Comparison of ENCODE assay signal across 18 cellular contexts in genomic region chr10:44931621-44932337, GRCh38. TPM values are rescaled to one million over a fixed set of nuclear protein-coding genes. Genes with fewer than 3 reads are reported as not detected.
DNase-seq lines count a peak whose midpoint lies in the region; ATAC-seq and TF ChIP-seq lines count a peak whose summit lies in the region.
"Had no signal": no experiment of that assay in that cellular context is flagged by ENCODE, and none has a peak within 500 bp of the region (broad histone marks: within the 10 kb centered on the region; RNA-seq: fewer than 3 reads in every experiment).

No MANE protein-coding gene starts in this region.

- H2BK120ac ChIP-seq in neuronal stem cell (ENCODE audit: low read depth, low read length) = no peak overlapping the region

- H3K4me3 Mint-ChIP-seq in activated CD8-positive, alpha-beta memory T cell treated with anti-CD3 and anti-CD28 coated beads, Interleukin-2, amount 10 ng/mL, durations not matched to agents 7 days and 5 days = no peak overlapping the region
- no peak overlapping the region for H3K4me3 Mint-ChIP-seq in activated T-helper 2 cell treated with anti-CD3 and anti-CD28 coated beads, Interferon-gamma antibody, Interleukin-2, Interleukin-4, amounts not matched to agents 10 μg/mL and 5 μg/mL and 100 μg/mL, durations not matched to agents 14 hours and 24 hours and 36 hours (ENCODE audit: low read depth)
- H3K4me3 Mint-ChIP-seq: CD8-positive, alpha-beta memory T cell had no signal

- H3K36me3 ChIP-seq in adipocyte (ENCODE audit: control insufficient read depth, insufficient read depth, low read length, severe bottlenecking) = no peaks in the 10 kb centered on the region
- H3K36me3 ChIP-seq in neuronal stem cell (replicated peaks in 1 of 2; ENCODE audit: control insufficient read depth in 2 of 2, insufficient read depth in 2 of 2, low read length in 2 of 2) = no peaks in the 10 kb centered on the region
- H3K36me3 ChIP-seq in tibial nerve = no peaks in the 10 kb centered on the region
- H3K36me3 ChIP-seq: MG63 had no signal

- H2BK15ac ChIP-seq in neuronal stem cell (ENCODE audit: low read length) = peak overlapping the region; percentile 44

- peak overlapping the region; percentile 29 for H3K9ac ChIP-seq in adipocyte (ENCODE audit: low read length)
- H3K9ac ChIP-seq in neuronal stem cell (ENCODE audit: low read depth, low read length, poor library complexity) = no peak overlapping the region

- no peaks in the 10 kb centered on the region for H3K9me3 Mint-ChIP-seq in activated CD8-positive, alpha-beta memory T cell treated with anti-CD3 and anti-CD28 coated beads, Interleukin-2, amount 10 ng/mL, durations not matched to agents 7 days and 5 days (ENCODE audit: low read depth)
- H3K9me3 Mint-ChIP-seq in activated T-helper 2 cell treated with anti-CD3 and anti-CD28 coated beads, Interferon-gamma antibody, Interleukin-2, Interleukin-4, amounts not matched to agents 10 μg/mL and 5 μg/mL and 100 μg/mL, durations not matched to agents 14 hours and 24 hours and 36 hours = no peaks in the 10 kb centered on the region
- H3K9me3 Mint-ChIP-seq: CD8-positive, alpha-beta memory T cell had no signal

- H3K79me1 ChIP-seq in neuronal stem cell (ENCODE audit: low read depth, low read length) = no peaks in the 10 kb centered on the region

- peaks cover 4% of the 10 kb centered on the region for H3K27me3 ChIP-seq in adipocyte (replicated peaks; ENCODE audit: control insufficient read depth, insufficient read depth, low read length)
- H3K27me3 ChIP-seq in neuronal stem cell (ENCODE audit: control insufficient read depth in 3 of 3, insufficient read depth in 3 of 3, low read depth in 1 of 3, low read length in 3 of 3) = peaks cover 0 to 5% (median 0%) of the 10 kb centered on the region in 3 experiments
- no peaks in the 10 kb centered on the region for H3K27me3 ChIP-seq in tibial nerve
- H3K27me3 ChIP-seq: MG63 had no signal

- no peak overlapping the region for H3K4ac ChIP-seq in neuronal stem cell (ENCODE audit: low read length)

- DNase-seq in activated CD8-positive, alpha-beta memory T cell treated with anti-CD3 and anti-CD28 coated beads, Interleukin-2, amount 10 ng/mL, durations not matched to agents 7 days and 5 days = peak; percentile 29
- no peak for DNase-seq in activated CD8-positive, alpha-beta memory T cell treated with anti-CD3 and anti-CD28 coated beads, Interleukin-2, amount 50 U/mL, for 48 hours
- DNase-seq in adipocyte (ENCODE audit: low read depth) (no peak), neuronal stem cell (ENCODE audit: low spot score) (no peak), ureter (ENCODE audit: low spot score) (peak; percentile 28), tibial nerve (ENCODE audit: low spot score in 2 of 2) (no peak), T-helper 9 cell (no peak)
- no peak for DNase-seq in activated T-helper 2 cell treated with anti-CD3 and anti-CD28 coated beads, Interferon-gamma antibody, Interleukin-2, Interleukin-4, amounts not matched to agents 10 μg/mL and 5 μg/mL and 100 μg/mL, durations not matched to agents 14 hours and 24 hours and 36 hours (ENCODE audit: low spot score)
- DNase-seq: 8988T, NCI-H1417 treated with DMSO at 0.1 percent for 48 hours had no signal

- H3K9me3 ChIP-seq in adipocyte (ENCODE audit: control insufficient read depth, low read length) (no peaks in the 10 kb centered on the region), neuronal stem cell (replicated peaks in 1 of 2; ENCODE audit: control insufficient read depth in 2 of 2, insufficient read depth in 1 of 2, low read depth in 1 of 2, low read length in 2 of 2) (peaks cover 0 to 3% of the 10 kb centered on the region in 2 donors), tibial nerve (no peaks in the 10 kb centered on the region)
- H3K9me3 ChIP-seq: MG63 had no signal

- H3K27ac ChIP-seq in neuronal stem cell (replicated peaks; ENCODE audit: low read length) = no peak overlapping the region
- H3K27ac ChIP-seq in tibial nerve = peak overlapping the region in 2 of 4 donors; percentile 80 to 81
- H3K27ac ChIP-seq: C4-2B, PC-9 had no signal

- intact Hi-C loops in activated T-helper 2 cell treated with anti-CD3 and anti-CD28 coated beads, Interferon-gamma antibody, Interleukin-2, Interleukin-4, amounts not matched to agents 10 μg/mL and 5 μg/mL and 100 μg/mL, durations not matched to agents 14 hours and 24 hours and 36 hours (cut with micrococcal nuclease) = loop anchor here (1.0 to 2.0 kb wide), 2 partner anchors 44 to 77 kb away; no protein-coding TSS in a partner anchor

- no peak for TF ChIP-seq CTCF in tibial nerve (IDR thresholded peaks at IDR 0.05)

- H3K4me3 ChIP-seq in adipocyte (ENCODE audit: low read length) = no peak overlapping the region
- no peak overlapping the region for H3K4me3 ChIP-seq in neuronal stem cell (ENCODE audit: low read length in 2 of 2)
- H3K4me3 ChIP-seq in tibial nerve = no peak overlapping the region
- H3K4me3 ChIP-seq: MG63, PC-9 had no signal

- H2AFZ ChIP-seq in neuronal stem cell (ENCODE audit: low read length) = no peak overlapping the region
- H2AFZ ChIP-seq: PC-9 had no signal

- H3K23ac ChIP-seq in neuronal stem cell (ENCODE audit: low read depth, low read length, poor library complexity) = no peak overlapping the region

- no peak for ATAC-seq in activated CD8-positive, alpha-beta memory T cell treated with anti-CD3 and anti-CD28 coated beads, Interleukin-2, amount 10 ng/mL, durations not matched to agents 7 days and 5 days

- no CpG with 5 or more reads among the region's 8 CpGs for WGBS in neuronal stem cell (ENCODE audit: extremely low coverage in 2 of 2, insufficient read length in 2 of 2, insufficient replicate concordance in 1 of 2), 2 donors
- 91% methylated on average over 8 of the region's 8 CpGs for WGBS in tibial nerve, 2 donors

- TF ChIP-seq EP300 in tibial nerve (IDR thresholded peaks at IDR 0.05) = no peak

- H3K14ac ChIP-seq in neuronal stem cell (ENCODE audit: low read length) = no peak overlapping the region

- no peak overlapping the region for H2BK5ac ChIP-seq in neuronal stem cell (ENCODE audit: low read length)

- CTCF ChIA-PET in activated CD8-positive, alpha-beta memory T cell treated with anti-CD3 and anti-CD28 coated beads, Interleukin-2, amount 10 ng/mL, durations not matched to agents 7 days and 5 days (lab: Charles Lee) = interaction anchor here (0.9 to 3.1 kb wide), 15 partner anchors 11 to 332 kb away, joined by 3 to 38 read pairs (median 6); no protein-coding TSS in a partner anchor

- no peak overlapping the region for H4K91ac ChIP-seq in neuronal stem cell (ENCODE audit: low read depth, low read length, poor library complexity)

- H2BK12ac ChIP-seq in neuronal stem cell (ENCODE audit: low read length) = peak overlapping the region; percentile 68

- H2AK5ac ChIP-seq in neuronal stem cell (ENCODE audit: low read depth, low read length) = peak overlapping the region; percentile 65

- H3K4me1 ChIP-seq in adipocyte (ENCODE audit: control insufficient read depth, insufficient read depth, low read length) (peaks cover 28% of the 10 kb centered on the region), neuronal stem cell (ENCODE audit: control insufficient read depth in 2 of 2, insufficient read depth in 1 of 2, low read depth in 1 of 2, low read length in 2 of 2) (peaks cover 0 to 2% of the 10 kb centered on the region in 2 donors), tibial nerve (peaks cover 0 to 52% (median 42%) of the 10 kb centered on the region in 4 donors)

- no peak overlapping the region for H3K27ac Mint-ChIP-seq in activated CD8-positive, alpha-beta memory T cell treated with anti-CD3 and anti-CD28 coated beads, Interleukin-2, amount 10 ng/mL, durations not matched to agents 7 days and 5 days
- H3K27ac Mint-ChIP-seq in activated T-helper 2 cell treated with anti-CD3 and anti-CD28 coated beads, Interferon-gamma antibody, Interleukin-2, Interleukin-4, amounts not matched to agents 10 μg/mL and 5 μg/mL and 100 μg/mL, durations not matched to agents 14 hours and 24 hours and 36 hours = no peak overlapping the region
- H3K27ac Mint-ChIP-seq: CD8-positive, alpha-beta memory T cell had no signal

- H4K8ac ChIP-seq in neuronal stem cell (ENCODE audit: low read depth, low read length) = no peak overlapping the region

- no peaks in the 10 kb centered on the region for H3K27me3 Mint-ChIP-seq in activated CD8-positive, alpha-beta memory T cell treated with anti-CD3 and anti-CD28 coated beads, Interleukin-2, amount 10 ng/mL, durations not matched to agents 7 days and 5 days
- H3K27me3 Mint-ChIP-seq in activated T-helper 2 cell treated with anti-CD3 and anti-CD28 coated beads, Interferon-gamma antibody, Interleukin-2, Interleukin-4, amounts not matched to agents 10 μg/mL and 5 μg/mL and 100 μg/mL, durations not matched to agents 14 hours and 24 hours and 36 hours (ENCODE audit: low read depth) = no peaks in the 10 kb centered on the region

- H3K4me1 Mint-ChIP-seq in activated CD8-positive, alpha-beta memory T cell treated with anti-CD3 and anti-CD28 coated beads, Interleukin-2, amount 10 ng/mL, durations not matched to agents 7 days and 5 days = peaks cover 13% of the 10 kb centered on the region
- H3K4me1 Mint-ChIP-seq in activated T-helper 2 cell treated with anti-CD3 and anti-CD28 coated beads, Interferon-gamma antibody, Interleukin-2, Interleukin-4, amounts not matched to agents 10 μg/mL and 5 μg/mL and 100 μg/mL, durations not matched to agents 14 hours and 24 hours and 36 hours (ENCODE audit: low read depth) = peaks cover 6% of the 10 kb centered on the region

- no peak overlapping the region for H3K4me2 ChIP-seq in neuronal stem cell (ENCODE audit: insufficient read depth, low read length, poor library complexity, severe bottlenecking)
- H3K4me2 ChIP-seq: PC-9 had no signal

- no peaks in the 10 kb centered on the region for H3K36me3 Mint-ChIP-seq in activated CD8-positive, alpha-beta memory T cell treated with anti-CD3 and anti-CD28 coated beads, Interleukin-2, amount 10 ng/mL, durations not matched to agents 7 days and 5 days
- no peaks in the 10 kb centered on the region for H3K36me3 Mint-ChIP-seq in activated T-helper 2 cell treated with anti-CD3 and anti-CD28 coated beads, Interferon-gamma antibody, Interleukin-2, Interleukin-4, amounts not matched to agents 10 μg/mL and 5 μg/mL and 100 μg/mL, durations not matched to agents 14 hours and 24 hours and 36 hours (ENCODE audit: low read depth)
- H3K36me3 Mint-ChIP-seq: CD8-positive, alpha-beta memory T cell had no signal

- H3K18ac ChIP-seq in neuronal stem cell (ENCODE audit: low read length) = peak overlapping the region; percentile 5

- TF ChIP-seq POLR2A in tibial nerve (IDR thresholded peaks at IDR 0.05) = no peak

RNA-seq across cellular contexts. Expression of gene TMEM72, which starts 20.6 kb away (rescaled TPM):
- not detected for total RNA-seq in activated CD8-positive, alpha-beta memory T cell treated with anti-CD3 and anti-CD28 coated beads, Interleukin-2, amount 10 ng/mL, durations not matched to agents 7 days and 5 days
- not detected for polyA plus RNA-seq in neuronal stem cell (2013, experiment 1 of 2)
- polyA plus RNA-seq in neuronal stem cell (2013, experiment 2 of 2) = 0.03 TPM
- total RNA-seq in ureter (not detected), tibial nerve (under 1 TPM in 2 of 4 donors, not detected in 2; 0.20 to 0.21 TPM)
- not detected in 2 replicates for total RNA-seq in activated T-helper 2 cell treated with anti-CD3 and anti-CD28 coated beads, Interferon-gamma antibody, Interleukin-2, Interleukin-4, amounts not matched to agents 10 μg/mL and 5 μg/mL and 100 μg/mL, durations not matched to agents 14 hours and 24 hours and 36 hours
- total RNA-seq: Calu3; CD8-positive, alpha-beta memory T cell; Daoy; H4; LHCN-M2; PC-9 had no signal
- polyA plus RNA-seq: CD8-positive, alpha-beta memory T cell had no signal

RNA-seq across cellular contexts. Expression of gene RASSF4, which starts 27.8 kb away (rescaled TPM):
- 1 to 10 TPM; 1.2 to 3.1 TPM for total RNA-seq in activated CD8-positive, alpha-beta memory T cell treated with anti-CD3 and anti-CD28 coated beads, Interleukin-2, amount 10 ng/mL, durations not matched to agents 7 days and 5 days
- polyA plus RNA-seq in neuronal stem cell (2013, experiment 1 of 2) = 13.0 TPM
- 13.1 TPM for polyA plus RNA-seq in neuronal stem cell (2013, experiment 2 of 2)
- total RNA-seq in ureter (22.7 TPM), tibial nerve (100 to 1,000 TPM; 153 to 275 (median 185) TPM)
- total RNA-seq in activated T-helper 2 cell treated with anti-CD3 and anti-CD28 coated beads, Interferon-gamma antibody, Interleukin-2, Interleukin-4, amounts not matched to agents 10 μg/mL and 5 μg/mL and 100 μg/mL, durations not matched to agents 14 hours and 24 hours and 36 hours = 0.66 and 1.7 TPM in 2 replicates

RNA-seq across cellular contexts. Expression of gene DEPP1, which starts 46.8 kb away (rescaled TPM):
- under 1 TPM in 1 of 2 experiments, not detected in 1; 0.37 TPM for total RNA-seq in activated CD8-positive, alpha-beta memory T cell treated with anti-CD3 and anti-CD28 coated beads, Interleukin-2, amount 10 ng/mL, durations not matched to agents 7 days and 5 days
- 0.22 TPM for polyA plus RNA-seq in neuronal stem cell (2013, experiment 1 of 2)
- polyA plus RNA-seq in neuronal stem cell (2013, experiment 2 of 2) = 0.26 TPM
- total RNA-seq in ureter (62.7 TPM), tibial nerve (1,000 to 10,000 TPM in 1 of 4 donors, 100 to 1,000 TPM in 3; 530 to 1,439 (median 798) TPM)
- total RNA-seq in activated T-helper 2 cell treated with anti-CD3 and anti-CD28 coated beads, Interferon-gamma antibody, Interleukin-2, Interleukin-4, amounts not matched to agents 10 μg/mL and 5 μg/mL and 100 μg/mL, durations not matched to agents 14 hours and 24 hours and 36 hours = 0.64 and 1.5 TPM in 2 replicates
- polyA plus RNA-seq: CD8-positive, alpha-beta memory T cell had no signal

Comparison
In these comparisons a context has a peak if more than half of its experiments do, and no peak if none do; other contexts are left out.
1. DNase-seq: peak in activated CD8-positive, alpha-beta memory T cell treated with anti-CD3 and anti-CD28 coated beads, Interleukin-2, amount 10 ng/mL, durations not matched to agents 7 days and 5 days (single experiment) and ureter (single experiment); none in activated CD8-positive, alpha-beta memory T cell treated with anti-CD3 and anti-CD28 coated beads, Interleukin-2, amount 50 U/mL, for 48 hours (single experiment), adipocyte (single experiment), neuronal stem cell (single experiment), activated T-helper 2 cell treated with anti-CD3 and anti-CD28 coated beads, Interferon-gamma antibody, Interleukin-2, Interleukin-4, amounts not matched to agents 10 μg/mL and 5 μg/mL and 100 μg/mL, durations not matched to agents 14 hours and 24 hours and 36 hours (single experiment), tibial nerve (0 of 2) and T-helper 9 cell (single experiment).
2. RNA of gene DEPP1, which starts 46.8 kb away (total RNA-seq): 530 to 1,439 TPM in tibial nerve and 62.7 TPM in ureter (single experiment); 0.64 to 1.5 TPM in activated T-helper 2 cell treated with anti-CD3 and anti-CD28 coated beads, Interferon-gamma antibody, Interleukin-2, Interleukin-4, amounts not matched to agents 10 μg/mL and 5 μg/mL and 100 μg/mL, durations not matched to agents 14 hours and 24 hours and 36 hours and 0.37 TPM in activated CD8-positive, alpha-beta memory T cell treated with anti-CD3 and anti-CD28 coated beads, Interleukin-2, amount 10 ng/mL, durations not matched to agents 7 days and 5 days; every median in the first group is over 10 times any median in the second.